Comparison of ENCODE assay signal across 8 cellular contexts in the genomic region with DNA sequence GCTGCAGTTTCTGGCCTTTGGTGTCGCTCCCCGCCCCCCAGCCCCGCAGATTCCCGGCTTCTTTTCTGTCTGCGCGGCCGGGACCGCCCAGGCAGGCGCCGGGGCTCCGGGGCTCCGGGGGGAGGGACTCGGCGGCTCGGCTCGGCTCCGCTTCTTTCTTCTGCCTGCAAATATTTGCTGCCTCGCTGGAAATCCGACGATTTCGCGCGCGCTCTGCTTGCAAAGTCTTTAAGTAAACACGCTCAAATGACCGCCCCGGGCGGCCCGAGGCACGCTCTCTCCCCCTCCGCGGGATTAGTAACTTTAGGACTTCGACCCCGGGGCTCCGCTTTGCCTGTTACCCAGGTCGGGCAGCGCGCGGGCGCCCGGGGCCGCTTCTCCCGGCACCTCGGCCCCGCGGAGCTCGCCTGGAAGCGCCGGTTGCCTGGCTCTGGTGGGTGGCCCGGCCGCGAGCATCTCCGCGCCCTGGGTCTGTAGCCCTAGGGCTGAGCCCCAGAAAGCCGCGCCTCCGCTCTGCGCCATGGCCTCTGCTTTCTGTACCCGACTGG. TPM values are rescaled to one million over a fixed set of nuclear protein-coding genes. Genes with fewer than 3 reads are reported as not detected.
A peak's percentile ranks its signal among the peaks of the same experiment; 100 is the strongest.
DNase-seq lines count a peak whose midpoint lies in the region; ATAC-seq and TF ChIP-seq lines count a peak whose summit lies in the region.

No MANE protein-coding gene starts in this region.

- ATAC-seq in CD4-positive, alpha-beta T cell (ENCODE audit: poor library complexity): no peak
- ATAC-seq in GM19397 (IDR thresholded peaks at IDR 0.05; ENCODE audit: unreplicated experiment) (no peak), GM21825 (IDR thresholded peaks at IDR 0.05; ENCODE audit: unreplicated experiment) (no peak)

- POLR2A ChIA-PET in CD4-positive, alpha-beta T cell (lab: Charles Lee): interaction anchor here (1.5 to 5.0 kb wide), 3 partner anchors 10 to 426 kb away, joined by 4 to 37 read pairs (median 6); no protein-coding TSS in a partner anchor

- intact Hi-C loops in CD4-positive, alpha-beta T cell (cut with DNase I, micrococcal nuclease): loop anchor here (5.0 to 10.0 kb wide), 9 partner anchors 137 to 1157 kb away; partner anchors contain the start of gene SFMBT2 (in 1 of the 2)

- 0% methylated on average over 58 of the region's 59 CpGs for WGBS in ectodermal cell, 2 experiments

- H3K4me3 ChIP-seq in ectodermal cell (ENCODE audit: insufficient read depth, low read depth, low read length): peak overlapping the region; percentile 35

- H3K4me3 Mint-ChIP-seq in CD4-positive, alpha-beta T cell: peak overlapping the region; percentile 72
- peak overlapping the region; percentile 78 to 82 (median 81) for H3K4me3 Mint-ChIP-seq in nephron

- no peak overlapping the region for H3K27ac Mint-ChIP-seq in CD4-positive, alpha-beta T cell
- H3K27ac Mint-ChIP-seq in nephron: peak overlapping the region in 1 of 3 experiments; percentile 68

- no peaks in the 10 kb centered on the region for H3K9me3 ChIP-seq in CD4-positive, alpha-beta T cell (ENCODE audit: control insufficient read depth, low read length)
- H3K9me3 ChIP-seq in KOPT-K1 (ENCODE audit: insufficient read depth, low read length, poor library complexity, severe bottlenecking) (no peaks in the 10 kb centered on the region), ectodermal cell (ENCODE audit: control insufficient read depth, low read length) (no peaks in the 10 kb centered on the region)

- H3K9me3 Mint-ChIP-seq in CD4-positive, alpha-beta T cell: no peaks in the 10 kb centered on the region
- H3K9me3 Mint-ChIP-seq in nephron: peaks cover 3% of the 10 kb centered on the region

- peaks cover 17% of the 10 kb centered on the region for H3K36me3 Mint-ChIP-seq in CD4-positive, alpha-beta T cell (ENCODE audit: low read depth)
- peaks cover 4% of the 10 kb centered on the region for H3K36me3 Mint-ChIP-seq in nephron (ENCODE audit: low read depth)

- no peak overlapping the region for H3K27ac ChIP-seq in CD4-positive, alpha-beta T cell (ENCODE audit: low read depth, low read length)
- peak overlapping the region; percentile 49 for H3K27ac ChIP-seq in KOPT-K1 (ENCODE audit: low read depth, low read length, poor library complexity, severe bottlenecking)
- no peak overlapping the region for H3K27ac ChIP-seq in ectodermal cell (ENCODE audit: insufficient read depth, low read depth, low read length, poor library complexity, severe bottlenecking)

- H3K4me1 Mint-ChIP-seq in CD4-positive, alpha-beta T cell (ENCODE audit: low read depth): peaks cover 62% of the 10 kb centered on the region
- peaks cover 35% of the 10 kb centered on the region for H3K4me1 Mint-ChIP-seq in nephron

- peaks cover 52% of the 10 kb centered on the region for H3K4me1 ChIP-seq in ectodermal cell (ENCODE audit: control insufficient read depth, insufficient read depth, low read length)

- CTCF ChIA-PET in CD4-positive, alpha-beta T cell (lab: Charles Lee): interaction anchor here (1.0 kb wide), 1 partner anchor 422 kb away, joined by 3 read pairs; no protein-coding TSS in a partner anchor

- DNase-seq in CD4-positive, alpha-beta T cell: peak in 1 of 10 experiments; percentile 42
- DNase-seq in HPDE6-E6E7 (ENCODE audit: extremely low spot score): no peak
- no peak for DNase-seq in NCI-H2107 treated with DMSO at 0.1 percent for 48 hours (lab: John Stamatoyannopoulos, UW; ENCODE audit: unreplicated experiment)

- peaks cover 68% of the 10 kb centered on the region for H3K27me3 Mint-ChIP-seq in CD4-positive, alpha-beta T cell
- peaks cover 100% of the 10 kb centered on the region for H3K27me3 Mint-ChIP-seq in nephron (ENCODE audit: low read depth)

- TF ChIP-seq CTCF in CD4-positive, alpha-beta T cell (IDR thresholded peaks at IDR 0.05): no peak
- no peak for TF ChIP-seq CTCF in nephron (IDR thresholded peaks at IDR 0.05; ENCODE audit: unreplicated experiment in 3 of 3)

- H3K36me3 ChIP-seq in KOPT-K1 (ENCODE audit: insufficient read depth, low read length): peaks cover 3% of the 10 kb centered on the region; the same call in 1 of the 2 replicates
- H3K36me3 ChIP-seq in ectodermal cell (ENCODE audit: control insufficient read depth, insufficient read depth, low read length): no peaks in the 10 kb centered on the region

- H3K27me3 ChIP-seq in CD4-positive, alpha-beta T cell (ENCODE audit: control insufficient read depth, insufficient read depth, low read length): peaks cover 74% of the 10 kb centered on the region
- peaks cover 100% of the 10 kb centered on the region for H3K27me3 ChIP-seq in ectodermal cell (ENCODE audit: control insufficient read depth, insufficient read depth, low read length, poor library complexity, severe bottlenecking)

RNA-seq across cellular contexts. Expression of gene GATA3, which starts 3.9 kb away (rescaled TPM):
- 100 to 1,000 TPM; 128 to 141 TPM for total RNA-seq in CD4-positive, alpha-beta T cell
- polyA plus RNA-seq in ectodermal cell (2013, experiment 1 of 4): 1.8 TPM
- 1.3 TPM for polyA plus RNA-seq in ectodermal cell (2013, experiment 2 of 4)
- 1.8 TPM for polyA plus RNA-seq in ectodermal cell (2013, experiment 3 of 4)
- polyA plus RNA-seq in ectodermal cell (2013, experiment 4 of 4): 1.3 TPM
